ENCODE assay signal across 30 cellular contexts in the genomic region with DNA sequence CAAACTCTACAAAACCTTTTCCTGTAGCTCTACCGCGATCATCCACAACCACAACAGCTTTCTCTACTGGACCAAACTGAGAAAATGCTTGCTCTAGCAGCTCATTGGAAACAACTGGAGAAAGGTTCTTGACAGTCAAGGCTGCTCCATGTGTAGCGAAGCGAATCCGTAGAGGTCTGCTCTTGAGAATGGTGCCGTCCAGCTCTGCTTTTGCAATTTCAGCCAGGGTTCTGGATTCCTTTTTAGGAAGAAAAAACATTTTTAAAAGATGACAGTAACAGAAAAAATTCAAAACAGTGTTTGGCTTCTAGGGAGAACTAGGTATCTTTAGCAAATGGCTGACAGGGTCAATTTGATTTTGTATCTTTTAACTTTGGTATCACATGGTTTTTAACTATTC. TPM values are rescaled to one million over a fixed set of nuclear protein-coding genes. Genes with fewer than 3 reads are reported as not detected.
DNase-seq lines count a peak whose midpoint lies in the region; ATAC-seq, FAIRE-seq and TF ChIP-seq lines count a peak whose summit lies in the region.
"Had no signal": no experiment of that assay in that cellular context is flagged by ENCODE, and none has a peak within 500 bp of the region (broad histone marks: within the 10 kb centered on the region; RNA-seq: fewer than 3 reads in every experiment).

No MANE protein-coding gene starts in this region.

- H3K4me3 ChIP-seq in astrocyte (ENCODE audit: insufficient read depth, low read depth, low read length) (no peak overlapping the region), osteoblast (ENCODE audit: insufficient read depth, low read length) (no peak overlapping the region)
- H3K4me3 ChIP-seq: heart right ventricle, lung, ovary, skin epidermis, upper lobe of right lung had no signal

- no peak overlapping the region for H3K9ac ChIP-seq in astrocyte (ENCODE audit: low read length)

- H3K27me3 Mint-ChIP-seq in activated T-cell treated with anti-CD3 and anti-CD28 coated beads, Interleukin-2, amount 50 U/mL, for 24 hours, result no peaks in the 10 kb centered on the region
- H3K27me3 Mint-ChIP-seq in activated T-cell treated with anti-CD3 and anti-CD28 coated beads, Interleukin-2, amount 50 U/mL, for 4 hours (ENCODE audit: low read depth), result no peaks in the 10 kb centered on the region
- no peaks in the 10 kb centered on the region for H3K27me3 Mint-ChIP-seq in astrocyte (ENCODE audit: low read depth, unreplicated experiment)
- H3K27me3 Mint-ChIP-seq: activated CD4-positive, alpha-beta T cell treated with anti-CD3 and anti-CD28 coated beads, Interleukin-2, amount 10 ng/mL, durations not matched to agents 24 days and 14 days; activated naive CD8-positive, alpha-beta T cell had no signal

- H3K9me3 ChIP-seq in astrocyte (ENCODE audit: insufficient read depth, low read depth, low read length), result no peaks in the 10 kb centered on the region
- H3K9me3 ChIP-seq in osteoblast (ENCODE audit: low read depth, low read length), result no peaks in the 10 kb centered on the region
- H3K9me3 ChIP-seq: heart right ventricle, ovary, upper lobe of right lung had no signal

- H3K4me1 ChIP-seq in astrocyte (ENCODE audit: insufficient read depth, low read length) (no peaks in the 10 kb centered on the region), osteoblast (ENCODE audit: insufficient read depth, low read length) (no peaks in the 10 kb centered on the region)

- TF ChIP-seq CTCF in astrocyte (IDR thresholded peaks at IDR 0.05; ENCODE audit: insufficient read depth, low read depth, low read length), result no peak
- TF ChIP-seq CTCF in osteoblast (IDR thresholded peaks at IDR 0.05; ENCODE audit: extremely low read depth, low read depth, low read length), result no peak

- H4K20me1 ChIP-seq in astrocyte (ENCODE audit: insufficient read depth, low read length) (peaks cover 78% of the 10 kb centered on the region), osteoblast (ENCODE audit: insufficient read depth, low read length) (peaks cover 14% of the 10 kb centered on the region)

- no peak for FAIRE-seq in astrocyte (lab: Jason Lieb, UNC)
- FAIRE-seq: D721Med, H54 had no signal

- no peak for ATAC-seq in activated T-cell treated with anti-CD3 and anti-CD28 coated beads, Interleukin-2, amount 50 U/mL, for 4 hours
- ATAC-seq in HG03196 (IDR thresholded peaks at IDR 0.05; ENCODE audit: unreplicated experiment) (no peak), HG03442 (IDR thresholded peaks at IDR 0.05; ENCODE audit: unreplicated experiment) (no peak)
- ATAC-seq: heart right ventricle, Panc1, upper lobe of right lung had no signal

- H3K27ac Mint-ChIP-seq in activated T-cell treated with anti-CD3 and anti-CD28 coated beads, Interleukin-2, amount 50 U/mL, for 24 hours, result peak overlapping the region; percentile 16
- H3K27ac Mint-ChIP-seq in astrocyte (ENCODE audit: unreplicated experiment), result no peak overlapping the region
- H3K27ac Mint-ChIP-seq: activated CD4-positive, alpha-beta T cell treated with anti-CD3 and anti-CD28 coated beads, Interleukin-2, amount 10 ng/mL, durations not matched to agents 24 days and 14 days; activated naive CD8-positive, alpha-beta T cell had no signal

- H3K27me3 ChIP-seq in astrocyte (ENCODE audit: insufficient read depth, low read length) (no peaks in the 10 kb centered on the region), osteoblast (ENCODE audit: insufficient read depth, low read length) (no peaks in the 10 kb centered on the region)
- H3K27me3 ChIP-seq: heart right ventricle, ovary, upper lobe of right lung had no signal

- H3K27ac ChIP-seq in astrocyte (ENCODE audit: low read depth, low read length) (no peak overlapping the region), osteoblast (ENCODE audit: low read depth, low read length) (no peak overlapping the region)
- H3K27ac ChIP-seq: C4-2B, heart right ventricle, ovary, skin epidermis, upper lobe of right lung, VCaP had no signal

- H3K4me2 ChIP-seq in astrocyte (ENCODE audit: low read length) (no peak overlapping the region), osteoblast (ENCODE audit: insufficient read depth, low read length) (no peak overlapping the region)

- H3K79me2 ChIP-seq in astrocyte (ENCODE audit: insufficient read depth, low read length), result peaks cover 100% of the 10 kb centered on the region
- H3K79me2 ChIP-seq in osteoblast (ENCODE audit: insufficient read depth, low read length), result peaks cover 97% of the 10 kb centered on the region

- DNase-seq in activated T-cell treated with anti-CD3 and anti-CD28 coated beads, Interleukin-2, amount 50 U/mL, for 24 hours, result no peak
- DNase-seq in activated T-cell treated with anti-CD3 and anti-CD28 coated beads, Interleukin-2, amount 50 U/mL, for 4 hours, result no peak
- peak; percentile 42 for DNase-seq in EH (ENCODE audit: low read depth)
- peak; percentile 20 for DNase-seq in astrocyte (ENCODE audit: low read depth)
- peak; percentile 21 for DNase-seq in osteoblast (ENCODE audit: insufficient read length, low spot score, missing footprints)
- no peak for DNase-seq in cerebellar cortex (ENCODE audit: low spot score)
- DNase-seq: activated CD4-positive, alpha-beta T cell treated with anti-CD3 and anti-CD28 coated beads, Interleukin-2, amount 10 ng/mL, durations not matched to agents 24 days and 14 days; activated effector memory CD4-positive, alpha-beta T cell treated with Interleukin-2 at 50 U/mL for 16 hours; aorta; caudate nucleus; heart right ventricle; NCI-H1105 treated with DMSO at 0.1 percent for 48 hours; NCI-H2029; NCI-H2227 treated with DMSO at 0.1 percent for 48 hours; NCI-H69; ovary; SHP77; T-helper 9 cell; upper lobe of right lung had no signal

- H2AFZ ChIP-seq in astrocyte (ENCODE audit: low read depth, low read length) (no peak overlapping the region), osteoblast (ENCODE audit: low read length) (no peak overlapping the region)

- H3K36me3 ChIP-seq in astrocyte (ENCODE audit: insufficient read depth, low read length), result peaks cover 12% of the 10 kb centered on the region
- peaks cover 31% of the 10 kb centered on the region for H3K36me3 ChIP-seq in osteoblast (ENCODE audit: insufficient read depth, low read length)
- H3K36me3 ChIP-seq: ovary had no signal

- H3K36me3 Mint-ChIP-seq in activated T-cell treated with anti-CD3 and anti-CD28 coated beads, Interleukin-2, amount 50 U/mL, for 24 hours (ENCODE audit: low read depth), result peaks cover 78% of the 10 kb centered on the region
- H3K36me3 Mint-ChIP-seq in activated T-cell treated with anti-CD3 and anti-CD28 coated beads, Interleukin-2, amount 50 U/mL, for 4 hours (ENCODE audit: insufficient read depth), result peaks cover 28% of the 10 kb centered on the region
- peaks cover 7% of the 10 kb centered on the region for H3K36me3 Mint-ChIP-seq in astrocyte (ENCODE audit: low read depth, unreplicated experiment)

- peaks cover 46% of the 10 kb centered on the region for H3K4me1 Mint-ChIP-seq in activated T-cell treated with anti-CD3 and anti-CD28 coated beads, Interleukin-2, amount 50 U/mL, for 24 hours (ENCODE audit: low read depth)
- H3K4me1 Mint-ChIP-seq in activated T-cell treated with anti-CD3 and anti-CD28 coated beads, Interleukin-2, amount 50 U/mL, for 4 hours (ENCODE audit: low read depth), result peaks cover 52% of the 10 kb centered on the region
- peaks cover 6% of the 10 kb centered on the region for H3K4me1 Mint-ChIP-seq in astrocyte (ENCODE audit: low read depth, unreplicated experiment)
- H3K4me1 Mint-ChIP-seq: nephron had no signal

- no peaks in the 10 kb centered on the region for H3K9me3 Mint-ChIP-seq in activated T-cell treated with anti-CD3 and anti-CD28 coated beads, Interleukin-2, amount 50 U/mL, for 24 hours
- H3K9me3 Mint-ChIP-seq in activated T-cell treated with anti-CD3 and anti-CD28 coated beads, Interleukin-2, amount 50 U/mL, for 4 hours, result no peaks in the 10 kb centered on the region
- no peaks in the 10 kb centered on the region for H3K9me3 Mint-ChIP-seq in astrocyte (ENCODE audit: unreplicated experiment)
- H3K9me3 Mint-ChIP-seq: activated CD4-positive, alpha-beta T cell treated with anti-CD3 and anti-CD28 coated beads, Interleukin-2, amount 10 ng/mL, durations not matched to agents 24 days and 14 days had no signal

- H3K4me3 Mint-ChIP-seq in activated T-cell treated with anti-CD3 and anti-CD28 coated beads, Interleukin-2, amount 50 U/mL, for 24 hours, result no peak overlapping the region
- no peak overlapping the region for H3K4me3 Mint-ChIP-seq in activated T-cell treated with anti-CD3 and anti-CD28 coated beads, Interleukin-2, amount 50 U/mL, for 4 hours
- H3K4me3 Mint-ChIP-seq in astrocyte (ENCODE audit: unreplicated experiment), result no peak overlapping the region
- H3K4me3 Mint-ChIP-seq: activated CD4-positive, alpha-beta T cell treated with anti-CD3 and anti-CD28 coated beads, Interleukin-2, amount 10 ng/mL, durations not matched to agents 24 days and 14 days; activated naive CD8-positive, alpha-beta T cell; nephron had no signal

RNA-seq across cellular contexts. Expression of gene PSPC1, which starts 10.4 kb away (rescaled TPM):
- 10 to 100 TPM; 75.9 to 80.0 (median 75.9) TPM for total RNA-seq in activated T-cell treated with anti-CD3 and anti-CD28 coated beads, Interleukin-2, amount 50 U/mL, for 4 hours
- total RNA-seq in astrocyte (43.6 and 57.5 TPM in 2 replicates), osteoblast (56.6 and 59.0 TPM in 2 replicates)

Comparison
In these comparisons a context has a peak if more than half of its experiments do, and no peak if none do; other contexts are left out.
1. DNase-seq: peak in EH (single experiment), astrocyte (single experiment) and osteoblast (single experiment); none in activated T-cell treated with anti-CD3 and anti-CD28 coated beads, Interleukin-2, amount 50 U/mL, for 24 hours (single experiment), activated T-cell treated with anti-CD3 and anti-CD28 coated beads, Interleukin-2, amount 50 U/mL, for 4 hours (single experiment) and cerebellar cortex (single experiment).